9 cellular contexts compared by ENCODE assay signal in genomic region chrX:120365320-120365719, GRCh38. TPM values are rescaled to one million over a fixed set of nuclear protein-coding genes. Genes with fewer than 3 reads are reported as not detected.
A peak's percentile ranks its signal among the peaks of the same experiment; 100 is the strongest.
DNase-seq lines count a peak whose midpoint lies in the region; ATAC-seq and TF ChIP-seq lines count a peak whose summit lies in the region.
"Had no signal": no experiment of that assay in that cellular context is flagged by ENCODE, and none has a peak within 500 bp of the region (broad histone marks: within the 10 kb centered on the region; RNA-seq: fewer than 3 reads in every experiment).

No MANE protein-coding gene starts in this region.

- H3K27ac Mint-ChIP-seq in WTC11, result no peak overlapping the region
- H3K27ac Mint-ChIP-seq in naive thymus-derived CD4-positive, alpha-beta T cell, result no peak overlapping the region
- no peak overlapping the region for H3K27ac Mint-ChIP-seq in type B pancreatic cell

- ATAC-seq in WTC11 (peak; percentile 84), HG03097 (IDR thresholded peaks at IDR 0.05; ENCODE audit: low FRiP score, unreplicated experiment) (no peak)
- ATAC-seq in naive thymus-derived CD4-positive, alpha-beta T cell, result peak; percentile 60

- no peak overlapping the region for H3K27ac ChIP-seq in naive thymus-derived CD4-positive, alpha-beta T cell (ENCODE audit: low read depth, low read length)

- no peak overlapping the region for H3K4me3 Mint-ChIP-seq in WTC11
- no peak overlapping the region for H3K4me3 Mint-ChIP-seq in naive thymus-derived CD4-positive, alpha-beta T cell
- H3K4me3 Mint-ChIP-seq in type B pancreatic cell, result no peak overlapping the region

- POLR2A ChIA-PET in WTC11 (lab: Charles Lee), result no interaction called here
- POLR2A ChIA-PET in naive thymus-derived CD4-positive, alpha-beta T cell (lab: Charles Lee), result no interaction called here

- peaks cover 5% of the 10 kb centered on the region for H3K27me3 Mint-ChIP-seq in WTC11 (ENCODE audit: low read depth)
- peaks cover 0 to 4% (median 0%) of the 10 kb centered on the region in 5 donors for H3K27me3 Mint-ChIP-seq in naive thymus-derived CD4-positive, alpha-beta T cell
- peaks cover 9% of the 10 kb centered on the region for H3K27me3 Mint-ChIP-seq in type B pancreatic cell

- no peaks in the 10 kb centered on the region for H3K27me3 ChIP-seq in naive thymus-derived CD4-positive, alpha-beta T cell (ENCODE audit: control insufficient read depth in 2 of 2, insufficient read depth in 2 of 2, low read length in 2 of 2)

- H3K9me3 ChIP-seq in naive thymus-derived CD4-positive, alpha-beta T cell (ENCODE audit: control insufficient read depth in 2 of 3, low read length in 3 of 3), result no peaks in the 10 kb centered on the region

- intact Hi-C loops in naive thymus-derived CD4-positive, alpha-beta T cell (cut with micrococcal nuclease), result loop anchor here (1.0 to 10.0 kb wide), 2 partner anchors 51 to 110 kb away; partner anchors contain the start of gene TMEM255A (in 1 of the 2)

- H3K4me1 ChIP-seq in naive thymus-derived CD4-positive, alpha-beta T cell (ENCODE audit: control insufficient read depth in 2 of 2, insufficient read depth in 2 of 2, low read length in 2 of 2), result no peaks in the 10 kb centered on the region

- H3K4me1 Mint-ChIP-seq in WTC11 (peaks cover under 1% of the 10 kb centered on the region), type B pancreatic cell (ENCODE audit: unreplicated experiment) (no peaks in the 10 kb centered on the region)
- no peaks in the 10 kb centered on the region for H3K4me1 Mint-ChIP-seq in naive thymus-derived CD4-positive, alpha-beta T cell

- H3K9me3 Mint-ChIP-seq in WTC11, result no peaks in the 10 kb centered on the region
- H3K9me3 Mint-ChIP-seq in naive thymus-derived CD4-positive, alpha-beta T cell, result peaks cover 0 to 2% (median 0%) of the 10 kb centered on the region in 11 donors
- H3K9me3 Mint-ChIP-seq in type B pancreatic cell, result peaks cover 3% of the 10 kb centered on the region

- DNase-seq in SIG-M5 treated with dmso at 0.1 percent for 504 hours (lab: John Stamatoyannopoulos, UW; ENCODE audit: unreplicated experiment), result peak; percentile 7
- DNase-seq in SIG-M5 (lab: John Stamatoyannopoulos, UW), result no peak
- DNase-seq in HT1080 (ENCODE audit: low read depth), result peak; percentile 1
- peak; percentile 74 for DNase-seq in WTC11 (ENCODE audit: low spot score)
- DNase-seq in effector CD4-positive, alpha-beta T cell, result peak; percentile 29
- DNase-seq in naive thymus-derived CD4-positive, alpha-beta T cell, result peak in 7 of 9 donors; percentile 5 to 28 (median 14)
- DNase-seq in type B pancreatic cell (ENCODE audit: extremely low spot score, unreplicated experiment), result no peak

- CTCF ChIA-PET in WTC11 (lab: Charles Lee), result interaction anchor here (1.4 to 1.5 kb wide), 2 partner anchors 16 to 87 kb away, joined by 4 to 6 read pairs; no protein-coding TSS in a partner anchor
- CTCF ChIA-PET in naive thymus-derived CD4-positive, alpha-beta T cell (lab: Charles Lee), result no interaction called here

- H3K36me3 ChIP-seq in naive thymus-derived CD4-positive, alpha-beta T cell (ENCODE audit: control insufficient read depth in 2 of 3, insufficient read depth in 3 of 3, low read length in 3 of 3), result no peaks in the 10 kb centered on the region

- no peak overlapping the region for H3K4me3 ChIP-seq in naive thymus-derived CD4-positive, alpha-beta T cell (ENCODE audit: low read length)

- H3K36me3 Mint-ChIP-seq in WTC11 (no peaks in the 10 kb centered on the region), type B pancreatic cell (no peaks in the 10 kb centered on the region)
- H3K36me3 Mint-ChIP-seq in naive thymus-derived CD4-positive, alpha-beta T cell, result no peaks in the 10 kb centered on the region

- TF ChIP-seq CTCF in WTC11 (IDR thresholded peaks at IDR 0.05), result peak; percentile 24; the same call in 1 of the 2 replicates
- peak; percentile 56 for TF ChIP-seq CTCF in type B pancreatic cell (conservative IDR thresholded peaks at IDR 0.05)

TF ChIP-seq in WTC11, 78 proteins besides CTCF, POLR2A, EP300 and RAD21:
- TF ChIP-seq PRDM15 (CRISPR knock-in tag; IDR thresholded peaks at IDR 0.05) (no peak), EMX1 (CRISPR knock-in tag; IDR thresholded peaks at IDR 0.05) (no peak), MXD4 (CRISPR knock-in tag; IDR thresholded peaks at IDR 0.05; ENCODE audit: borderline replicate concordance) (no peak), ZBTB43 (CRISPR knock-in tag; IDR thresholded peaks at IDR 0.05) (no peak), FOXJ3 (CRISPR knock-in tag; IDR thresholded peaks at IDR 0.05; ENCODE audit: borderline replicate concordance) (no peak), ZNF281 (CRISPR knock-in tag; IDR thresholded peaks at IDR 0.05) (no peak), ZNF219 (CRISPR knock-in tag; IDR thresholded peaks at IDR 0.05; ENCODE audit: borderline replicate concordance) (no peak)

RNA-seq across cellular contexts. Expression of gene ATP1B4, which starts 3.4 kb away (rescaled TPM):
- not detected in 2 replicates for total RNA-seq in HT1080 (2014; rRNA removed; shearing (Covaris generic))
- not detected in 2 replicates for polyA plus RNA-seq in HT1080 (2015; cell fraction: cytosol; rRNA removed)
- not detected in 2 replicates for polyA plus RNA-seq in HT1080 (2015; cell fraction: nucleus; rRNA removed)
- total RNA-seq in WTC11 (2021), result not detected in 3 replicates
- total RNA-seq in naive thymus-derived CD4-positive, alpha-beta T cell, result not detected
- polyA plus RNA-seq in naive thymus-derived CD4-positive, alpha-beta T cell, result not detected
- total RNA-seq in type B pancreatic cell (ENCODE audit: low replicate concordance), result not detected in 2 replicates
- total RNA-seq: dermis microvascular lymphatic vessel endothelial cell had no signal

RNA-seq across cellular contexts. Expression of gene TMEM255A, which starts 54.1 kb away (rescaled TPM):
- total RNA-seq in HT1080 (2014; rRNA removed; shearing (Covaris generic)), result 0.03 TPM in 1 of 2 replicates, not detected in the other
- polyA plus RNA-seq in HT1080 (2015; cell fraction: cytosol; rRNA removed), result 0.32 and 0.41 TPM in 2 replicates
- polyA plus RNA-seq in HT1080 (2015; cell fraction: nucleus; rRNA removed), result 0.08 and 0.35 TPM in 2 replicates
- total RNA-seq in WTC11 (2021), result 0.41 to 0.69 TPM (median 0.61 TPM) in 3 replicates
- 1 to 10 TPM in 1 of 5 experiments, not detected in 4; 1.2 TPM for total RNA-seq in naive thymus-derived CD4-positive, alpha-beta T cell
- under 1 TPM; 0.06 to 0.12 TPM for polyA plus RNA-seq in naive thymus-derived CD4-positive, alpha-beta T cell
- 0.38 and 2.4 TPM in 2 replicates for total RNA-seq in type B pancreatic cell (ENCODE audit: low replicate concordance)
- total RNA-seq: dermis microvascular lymphatic vessel endothelial cell had no signal

Comparison
In these comparisons a context has a peak if more than half of its experiments do, and no peak if none do; other contexts are left out.
1. DNase-seq: peak in SIG-M5 treated with dmso at 0.1 percent for 504 hours (single experiment), HT1080 (single experiment), WTC11 (single experiment), effector CD4-positive, alpha-beta T cell (single experiment) and naive thymus-derived CD4-positive, alpha-beta T cell (7 of 9); none in SIG-M5 (single experiment) and type B pancreatic cell (single experiment).